1 cellular context compared by ENCODE assay signal in genomic region chr17:74430706-74431567, GRCh38.
TF ChIP-seq lines count a peak whose summit lies in the region.

No MANE protein-coding gene starts in this region.

TF ChIP-seq in HepG2, 621 proteins besides CTCF, POLR2A, EP300 and RAD21 (continued from another document and continues in another):
- TF ChIP-seq AFF4 (CRISPR knock-in tag; IDR thresholded peaks at IDR 0.05) (no peak), HNRNPH1 (optimal IDR thresholded peaks at IDR 0.05; ENCODE audit: low read depth, low read length) (no peak), SETDB1 (CRISPR knock-in tag; IDR thresholded peaks at IDR 0.05; ENCODE audit: borderline replicate concordance) (no peak), ZNF335 (CRISPR knock-in tag; IDR thresholded peaks at IDR 0.05) (peak; percentile 58; the same call in 1 of the 2 replicates), NKX3-1 (CRISPR knock-in tag; IDR thresholded peaks at IDR 0.05) (peak; percentile 93), ARID4A (CRISPR knock-in tag; IDR thresholded peaks at IDR 0.05; ENCODE audit: borderline replicate concordance) (peak; percentile 84; the same call in 1 of the 2 replicates), ZMYM4 (CRISPR knock-in tag; IDR thresholded peaks at IDR 0.05) (no peak; the same call in 1 of the 2 replicates), GPN1 (CRISPR knock-in tag; IDR thresholded peaks at IDR 0.05; ENCODE audit: borderline replicate concordance) (no peak), KLF16 (CRISPR knock-in tag; IDR thresholded peaks at IDR 0.05) (peak; percentile 39 to 90; a peak in 2 of 4 replicates), GTF3A (CRISPR knock-in tag; conservative IDR thresholded peaks at IDR 0.05) (no peak), ZNF619 (CRISPR knock-in tag; IDR thresholded peaks at IDR 0.05) (no peak), ZNF20 (CRISPR knock-in tag; IDR thresholded peaks at IDR 0.05) (no peak), ZNF550 (CRISPR knock-in tag; IDR thresholded peaks at IDR 0.05; ENCODE audit: borderline replicate concordance) (no peak), SIX1 (CRISPR knock-in tag; IDR thresholded peaks at IDR 0.05; ENCODE audit: borderline replicate concordance) (peak; percentile 58), HNRNPLL (IDR thresholded peaks at IDR 0.05; ENCODE audit: low read depth, low read length, poor library complexity, severe bottlenecking) (peak; percentile 90), ZBTB1 (CRISPR knock-in tag; IDR thresholded peaks at IDR 0.05; ENCODE audit: borderline replicate concordance) (no peak; the same call in 1 of the 2 replicates), ZNF615 (CRISPR knock-in tag; IDR thresholded peaks at IDR 0.05; ENCODE audit: borderline replicate concordance) (no peak), HNRNPUL1 (IDR thresholded peaks at IDR 0.05; ENCODE audit: low read depth, low read length) (no peak), NR3C1 (CRISPR knock-in tag; IDR thresholded peaks at IDR 0.05) (0 out of 2 replicates have a peak, but pooled peaks have one; percentile 70), RFX5 (IDR thresholded peaks at IDR 0.05; ENCODE audit: low read depth, low read length) (0 out of 2 replicates have a peak, but pooled peaks have one; percentile 6), ZNF607 (CRISPR knock-in tag; IDR thresholded peaks at IDR 0.05; ENCODE audit: borderline replicate concordance) (peak; percentile 92), PHF8 (CRISPR knock-in tag; IDR thresholded peaks at IDR 0.05) (peak; percentile 69), ZNF574 (CRISPR knock-in tag; IDR thresholded peaks at IDR 0.05) (peak; percentile 78), ZNF761 (CRISPR knock-in tag; conservative IDR thresholded peaks at IDR 0.05) (peak; percentile 30; the same call in 1 of the 2 replicates), ZNF33B (CRISPR knock-in tag; IDR thresholded peaks at IDR 0.05) (peak; percentile 36), ZNF333 (CRISPR knock-in tag; IDR thresholded peaks at IDR 0.05; ENCODE audit: borderline replicate concordance) (0 out of 2 replicates have a peak, but pooled peaks have one; percentile 29), KMT2A (CRISPR knock-in tag; IDR thresholded peaks at IDR 0.05) (peak; percentile 51; the same call in 1 of the 2 replicates), SMAD9 (CRISPR knock-in tag; IDR thresholded peaks at IDR 0.05) (0 out of 2 replicates have a peak, but pooled peaks have one; percentile 57), ZFP36L2 (CRISPR knock-in tag; IDR thresholded peaks at IDR 0.05) (0 out of 2 replicates have a peak, but pooled peaks have one; percentile 6), ZNF878 (CRISPR knock-in tag; IDR thresholded peaks at IDR 0.05) (peak; percentile 67; the same call in 1 of the 2 replicates), ZNF382 (CRISPR knock-in tag; IDR thresholded peaks at IDR 0.05; ENCODE audit: borderline replicate concordance) (no peak), ZNF567 (CRISPR knock-in tag; IDR thresholded peaks at IDR 0.05; ENCODE audit: borderline replicate concordance) (0 out of 2 replicates have a peak, but pooled peaks have one; percentile 6), ZNF256 (CRISPR knock-in tag; conservative IDR thresholded peaks at IDR 0.05) (peak; percentile 37; the same call in 1 of the 2 replicates), ZNF501 (CRISPR knock-in tag; IDR thresholded peaks at IDR 0.05) (peak; percentile 95), ZNF530 (CRISPR knock-in tag; IDR thresholded peaks at IDR 0.05; ENCODE audit: low read depth) (no peak; the same call in 1 of the 2 replicates), HOXA3 (CRISPR knock-in tag; IDR thresholded peaks at IDR 0.05) (peak; percentile 66; the same call in 1 of the 2 replicates), PITX1 (CRISPR knock-in tag; IDR thresholded peaks at IDR 0.05) (no peak), ZNF513 (CRISPR knock-in tag; conservative IDR thresholded peaks at IDR 0.05) (no peak), ZNF709 (CRISPR knock-in tag; IDR thresholded peaks at IDR 0.05) (peak; percentile 72), ZNF670 (CRISPR knock-in tag; IDR thresholded peaks at IDR 0.05; ENCODE audit: borderline replicate concordance) (peak; percentile 99), SAFB2 (CRISPR knock-in tag; IDR thresholded peaks at IDR 0.05; ENCODE audit: borderline replicate concordance, low read depth) (peak; percentile 65), TRIM24 (CRISPR knock-in tag; IDR thresholded peaks at IDR 0.05) (peak; percentile 26; the same call in 1 of the 2 replicates), DNMT1 (CRISPR knock-in tag; IDR thresholded peaks at IDR 0.05) (no peak; the same call in 1 of the 2 replicates), HIVEP1 (CRISPR knock-in tag; IDR thresholded peaks at IDR 0.05) (0 out of 2 replicates have a peak, but pooled peaks have one; percentile 42), SMARCC2 (IDR thresholded peaks at IDR 0.05) (no peak), ZNF790 (CRISPR knock-in tag; IDR thresholded peaks at IDR 0.05; ENCODE audit: borderline replicate concordance) (no peak), ATF7 (IDR thresholded peaks at IDR 0.05) (no peak), ATF7 (CRISPR knock-in tag; IDR thresholded peaks at IDR 0.05) (peak; percentile 56; the same call in 1 of the 2 replicates), ARNT (IDR thresholded peaks at IDR 0.05) (no peak), SP1 (IDR thresholded peaks at IDR 0.05) (no peak), SP1 (CRISPR knock-in tag; IDR thresholded peaks at IDR 0.05) (no peak; the same call in 1 of the 2 replicates), JUND (CRISPR knock-in tag; IDR thresholded peaks at IDR 0.05) (peak; percentile 60; the same call in 1 of the 2 replicates), ZNF225 (CRISPR knock-in tag; IDR thresholded peaks at IDR 0.05) (no peak), ZKSCAN1 (IDR thresholded peaks at IDR 0.05; ENCODE audit: low read length) (no peak), TBL1XR1 (IDR thresholded peaks at IDR 0.05; ENCODE audit: borderline replicate concordance, low read length, partially characterized antibody) (peak; percentile 80), ZNF263 (CRISPR knock-in tag; IDR thresholded peaks at IDR 0.05) (peak; percentile 55; the same call in 1 of the 2 replicates), SNRNP70 (IDR thresholded peaks at IDR 0.05; ENCODE audit: low read depth, low read length) (no peak), RBAK (CRISPR knock-in tag; IDR thresholded peaks at IDR 0.05) (peak; percentile 97), ZNF30 (CRISPR knock-in tag; IDR thresholded peaks at IDR 0.05) (no peak), MYC (CRISPR knock-in tag; IDR thresholded peaks at IDR 0.05; ENCODE audit: borderline replicate concordance) (peak; percentile 29; the same call in 1 of the 2 replicates), ZSCAN5A (CRISPR knock-in tag; IDR thresholded peaks at IDR 0.05; ENCODE audit: borderline replicate concordance) (0 out of 2 replicates have a peak, but pooled peaks have one; percentile 28), TEAD2 (CRISPR knock-in tag; IDR thresholded peaks at IDR 0.05) (no peak), AGO1 (IDR thresholded peaks at IDR 0.05; ENCODE audit: low read depth, low read length, poor library complexity, severe bottlenecking) (no peak), ATAD3A (CRISPR knock-in tag; IDR thresholded peaks at IDR 0.05) (no peak)
